Comparison of ENCODE assay signal across 20 cellular contexts in genomic region chr2:199929257-199929656, GRCh38. TPM values are rescaled to one million over a fixed set of nuclear protein-coding genes. Genes with fewer than 3 reads are reported as not detected.
DNase-seq lines count a peak whose midpoint lies in the region; ATAC-seq, FAIRE-seq and TF ChIP-seq lines count a peak whose summit lies in the region.
"Had no signal": no experiment of that assay in that cellular context is flagged by ENCODE, and none has a peak within 500 bp of the region (broad histone marks: within the 10 kb centered on the region; RNA-seq: fewer than 3 reads in every experiment).

No MANE protein-coding gene starts in this region.

- no peaks in the 10 kb centered on the region for H3K9me3 Mint-ChIP-seq in activated CD8-positive, alpha-beta T cell treated with anti-CD3 and anti-CD28 coated beads for 36 hours
- H3K9me3 Mint-ChIP-seq in activated CD8-positive, alpha-beta T cell treated with anti-CD3 and anti-CD28 coated beads, Interleukin-2, amount 10 ng/mL, durations not matched to agents 7 days and 5 days (ENCODE audit: insufficient read depth): no peaks in the 10 kb centered on the region
- H3K9me3 Mint-ChIP-seq in WTC11 (no peaks in the 10 kb centered on the region), mesothelial cell of epicardium (no peaks in the 10 kb centered on the region)
- H3K9me3 Mint-ChIP-seq: CD4-positive, alpha-beta memory T cell had no signal

- CTCF ChIA-PET in activated CD8-positive, alpha-beta T cell treated with anti-CD3 and anti-CD28 coated beads for 36 hours (lab: Charles Lee): interaction anchor here (1.1 kb wide), 1 partner anchor 12 kb away, joined by 4 read pairs; no protein-coding TSS in a partner anchor
- CTCF ChIA-PET in activated CD8-positive, alpha-beta T cell treated with anti-CD3 and anti-CD28 coated beads, Interleukin-2, amount 10 ng/mL, durations not matched to agents 7 days and 5 days (lab: Charles Lee): no interaction called here
- CTCF ChIA-PET in WTC11 (lab: Charles Lee): interaction anchor here (0.6 to 0.7 kb wide), 2 partner anchors 11 to 224 kb away, joined by 3 to 4 read pairs; no protein-coding TSS in a partner anchor

- H3K4me3 ChIP-seq in coronary artery: no peak overlapping the region
- H3K4me3 ChIP-seq: BLaER1 treated with 17β-estradiol and CSF1 and Interleukin-3, amounts not matched to agents 10 nM and 100 nM; HAP-1; SJSA1 had no signal

- no peak for TF ChIP-seq CTCF in activated CD8-positive, alpha-beta T cell treated with anti-CD3 and anti-CD28 coated beads for 36 hours (IDR thresholded peaks at IDR 0.05)
- TF ChIP-seq CTCF in WTC11 (IDR thresholded peaks at IDR 0.05): no peak
- no peak for TF ChIP-seq CTCF in mesothelial cell of epicardium (IDR thresholded peaks at IDR 0.05; ENCODE audit: unreplicated experiment)
- no peak for TF ChIP-seq CTCF in coronary artery (IDR thresholded peaks at IDR 0.05)

- no peak for DNase-seq in activated CD8-positive, alpha-beta T cell treated with anti-CD3 and anti-CD28 coated beads for 36 hours
- no peak for DNase-seq in activated CD8-positive, alpha-beta T cell treated with anti-CD3 and anti-CD28 coated beads, Interleukin-2, amount 10 ng/mL, durations not matched to agents 7 days and 5 days
- DNase-seq in H54 (ENCODE audit: insufficient read length, low spot score) (no peak), WTC11 (ENCODE audit: low spot score) (no peak), mesothelial cell of epicardium (ENCODE audit: low spot score in 2 of 2, unreplicated experiment in 2 of 2) (no peak), coronary artery (ENCODE audit: low spot score) (no peak)
- DNase-seq: 8988T; CD4-positive, alpha-beta memory T cell; NCI-H1105; NCI-H2029 treated with DMSO at 0.1 percent for 48 hours; NCI-H2171; NCI-H524 treated with DMSO at 0.1 percent for 48 hours had no signal

- H3K4me1 Mint-ChIP-seq in activated CD8-positive, alpha-beta T cell treated with anti-CD3 and anti-CD28 coated beads for 36 hours (ENCODE audit: low read depth): peaks cover 2% of the 10 kb centered on the region
- no peaks in the 10 kb centered on the region for H3K4me1 Mint-ChIP-seq in activated CD8-positive, alpha-beta T cell treated with anti-CD3 and anti-CD28 coated beads, Interleukin-2, amount 10 ng/mL, durations not matched to agents 7 days and 5 days (ENCODE audit: low read depth)
- peaks cover 27% of the 10 kb centered on the region for H3K4me1 Mint-ChIP-seq in WTC11
- no peaks in the 10 kb centered on the region for H3K4me1 Mint-ChIP-seq in mesothelial cell of epicardium

- FAIRE-seq in H54 (lab: Jason Lieb, UNC): peak; percentile 15
- FAIRE-seq: G401.6, GM18507, RCC 7860 had no signal

- H3K36me3 Mint-ChIP-seq in activated CD8-positive, alpha-beta T cell treated with anti-CD3 and anti-CD28 coated beads for 36 hours (ENCODE audit: low read depth): peaks cover 28% of the 10 kb centered on the region
- peaks cover 44% of the 10 kb centered on the region for H3K36me3 Mint-ChIP-seq in activated CD8-positive, alpha-beta T cell treated with anti-CD3 and anti-CD28 coated beads, Interleukin-2, amount 10 ng/mL, durations not matched to agents 7 days and 5 days (ENCODE audit: low read depth)
- peaks cover 41% of the 10 kb centered on the region for H3K36me3 Mint-ChIP-seq in WTC11
- H3K36me3 Mint-ChIP-seq in mesothelial cell of epicardium: peaks cover 14% of the 10 kb centered on the region

- no peak for ATAC-seq in activated CD8-positive, alpha-beta T cell treated with anti-CD3 and anti-CD28 coated beads for 36 hours
- ATAC-seq in activated CD8-positive, alpha-beta T cell treated with anti-CD3 and anti-CD28 coated beads, Interleukin-2, amount 10 ng/mL, durations not matched to agents 7 days and 5 days: no peak
- peak; percentile 49 for ATAC-seq in WTC11
- no peak for ATAC-seq in GM19395 (IDR thresholded peaks at IDR 0.05; ENCODE audit: unreplicated experiment)
- ATAC-seq in GM19467 (IDR thresholded peaks at IDR 0.05; ENCODE audit: unreplicated experiment): no peak

- H3K4me3 Mint-ChIP-seq in activated CD8-positive, alpha-beta T cell treated with anti-CD3 and anti-CD28 coated beads for 36 hours: no peak overlapping the region
- H3K4me3 Mint-ChIP-seq in activated CD8-positive, alpha-beta T cell treated with anti-CD3 and anti-CD28 coated beads, Interleukin-2, amount 10 ng/mL, durations not matched to agents 7 days and 5 days: no peak overlapping the region
- H3K4me3 Mint-ChIP-seq in WTC11: no peak overlapping the region
- no peak overlapping the region for H3K4me3 Mint-ChIP-seq in mesothelial cell of epicardium
- H3K4me3 Mint-ChIP-seq: CD4-positive, alpha-beta memory T cell had no signal

- peak overlapping the region; percentile 57 for H3K27ac Mint-ChIP-seq in activated CD8-positive, alpha-beta T cell treated with anti-CD3 and anti-CD28 coated beads for 36 hours
- no peak overlapping the region for H3K27ac Mint-ChIP-seq in activated CD8-positive, alpha-beta T cell treated with anti-CD3 and anti-CD28 coated beads, Interleukin-2, amount 10 ng/mL, durations not matched to agents 7 days and 5 days
- H3K27ac Mint-ChIP-seq in WTC11 (peak overlapping the region; percentile 51; the same call in 1 of the 2 replicates), mesothelial cell of epicardium (peak overlapping the region; percentile 6)

- POLR2A ChIA-PET in activated CD8-positive, alpha-beta T cell treated with anti-CD3 and anti-CD28 coated beads for 36 hours (lab: Charles Lee): interaction anchor here (0.8 kb wide), 1 partner anchor 9 kb away, joined by 3 read pairs; no protein-coding TSS in a partner anchor
- POLR2A ChIA-PET in activated CD8-positive, alpha-beta T cell treated with anti-CD3 and anti-CD28 coated beads, Interleukin-2, amount 10 ng/mL, durations not matched to agents 7 days and 5 days (lab: Charles Lee): no interaction called here
- POLR2A ChIA-PET in WTC11 (lab: Charles Lee): no interaction called here

- H3K27me3 Mint-ChIP-seq in activated CD8-positive, alpha-beta T cell treated with anti-CD3 and anti-CD28 coated beads for 36 hours: no peaks in the 10 kb centered on the region
- no peaks in the 10 kb centered on the region for H3K27me3 Mint-ChIP-seq in activated CD8-positive, alpha-beta T cell treated with anti-CD3 and anti-CD28 coated beads, Interleukin-2, amount 10 ng/mL, durations not matched to agents 7 days and 5 days (ENCODE audit: low read depth)
- H3K27me3 Mint-ChIP-seq in WTC11 (ENCODE audit: low read depth) (no peaks in the 10 kb centered on the region), mesothelial cell of epicardium (ENCODE audit: low read depth) (no peaks in the 10 kb centered on the region)
- H3K27me3 Mint-ChIP-seq: CD4-positive, alpha-beta memory T cell had no signal

- no peak overlapping the region for H3K27ac ChIP-seq in coronary artery
- H3K27ac ChIP-seq: BLaER1 treated with 17β-estradiol and CSF1 and Interleukin-3, amounts not matched to agents 10 nM and 100 nM; SJSA1 had no signal

- no peak for TF ChIP-seq POLR2A in H54 (IDR thresholded peaks at IDR 0.05; ENCODE audit: low read depth, low read length)

- intact Hi-C loops in activated CD8-positive, alpha-beta T cell treated with anti-CD3 and anti-CD28 coated beads for 36 hours (cut with micrococcal nuclease): loop anchor here (2.0 kb wide), 1 partner anchor 26 kb away; the partner anchor contains the start of genes MAIP1 and TYW5

TF ChIP-seq in WTC11, 78 proteins besides CTCF, POLR2A, EP300 and RAD21:
- TF ChIP-seq ZNF121 (CRISPR knock-in tag; IDR thresholded peaks at IDR 0.05) (no peak), ERG (CRISPR knock-in tag; IDR thresholded peaks at IDR 0.05) (peak; percentile 76; the same call in 1 of the 2 replicates), IRF2 (CRISPR knock-in tag; IDR thresholded peaks at IDR 0.05; ENCODE audit: borderline replicate concordance, low read depth) (no peak), ZNF423 (CRISPR knock-in tag; IDR thresholded peaks at IDR 0.05) (no peak), ZNF219 (CRISPR knock-in tag; IDR thresholded peaks at IDR 0.05; ENCODE audit: borderline replicate concordance) (no peak), ELF4 (CRISPR knock-in tag; IDR thresholded peaks at IDR 0.05; ENCODE audit: low read depth) (no peak), KAT7 (CRISPR knock-in tag; IDR thresholded peaks at IDR 0.05; ENCODE audit: borderline replicate concordance) (no peak), TP53 (CRISPR knock-in tag; IDR thresholded peaks at IDR 0.05) (no peak)

RNA-seq across cellular contexts. Expression of gene C2orf69, which starts 18.2 kb away (rescaled TPM):
- total RNA-seq in activated CD8-positive, alpha-beta T cell treated with anti-CD3 and anti-CD28 coated beads for 36 hours: 10 to 100 TPM; 15.9 to 17.0 TPM
- 10 to 100 TPM; 14.2 to 16.5 TPM for total RNA-seq in activated CD8-positive, alpha-beta T cell treated with anti-CD3 and anti-CD28 coated beads, Interleukin-2, amount 10 ng/mL, durations not matched to agents 7 days and 5 days
- total RNA-seq in WTC11 (2021) (25.8 to 29.9 TPM (median 26.5 TPM) in 3 replicates), mesothelial cell of epicardium (10.5 to 10.8 TPM (median 10.5 TPM) in 3 replicates)

RNA-seq across cellular contexts. Expression of gene TYW5, which starts 26.0 kb away (rescaled TPM):
- total RNA-seq in activated CD8-positive, alpha-beta T cell treated with anti-CD3 and anti-CD28 coated beads for 36 hours: 1 to 10 TPM; 8.3 to 8.4 TPM
- 1 to 10 TPM; 7.3 to 7.5 TPM for total RNA-seq in activated CD8-positive, alpha-beta T cell treated with anti-CD3 and anti-CD28 coated beads, Interleukin-2, amount 10 ng/mL, durations not matched to agents 7 days and 5 days
- total RNA-seq in WTC11 (2021) (13.5 to 15.2 TPM (median 13.8 TPM) in 3 replicates), mesothelial cell of epicardium (12.2 to 14.1 TPM (median 12.7 TPM) in 3 replicates)

RNA-seq across cellular contexts. Expression of gene MAIP1, which starts 26.1 kb away (rescaled TPM):
- total RNA-seq in activated CD8-positive, alpha-beta T cell treated with anti-CD3 and anti-CD28 coated beads for 36 hours: 10 to 100 TPM; 31.9 to 32.3 TPM
- total RNA-seq in activated CD8-positive, alpha-beta T cell treated with anti-CD3 and anti-CD28 coated beads, Interleukin-2, amount 10 ng/mL, durations not matched to agents 7 days and 5 days: 10 to 100 TPM; 21.5 to 21.9 TPM
- total RNA-seq in WTC11 (2021): 25.0 to 29.3 TPM (median 27.0 TPM) in 3 replicates
- total RNA-seq in mesothelial cell of epicardium: 17.5 to 20.2 TPM (median 19.2 TPM) in 3 replicates
